ENCODE assay signal across 8 cellular contexts in genomic region chr1:8851060-8851459, GRCh38.
"Had no signal": no experiment of that assay in that cellular context is flagged by ENCODE, and none has a peak within 500 bp of the region (broad histone marks: within the 10 kb centered on the region; RNA-seq: fewer than 3 reads in every experiment).

No MANE protein-coding gene starts in this region.

- FAIRE-seq: G401.6, GM12878, GM12891, GM12892, GM18507, GM19239 had no signal

- ATAC-seq: GM12878 had no signal

- H3K4me3 ChIP-seq: GM12878 had no signal

- DNase-seq: GDM1, GF-D8 had no signal
